Comparison of ENCODE assay signal across 1 cellular context in genomic region chr7:7188091-7188490, GRCh38.
TF ChIP-seq lines count a peak whose summit lies in the region.

No MANE protein-coding gene starts in this region.

TF ChIP-seq in HepG2, 621 proteins besides CTCF, POLR2A, EP300 and RAD21:
- TF ChIP-seq HNF4G (IDR thresholded peaks at IDR 0.05; ENCODE audit: borderline replicate concordance, low read depth, low read length), result no peak
- no peak for TF ChIP-seq HNF4G (CRISPR knock-in tag; IDR thresholded peaks at IDR 0.05; ENCODE audit: borderline replicate concordance, low read depth)
- no peak for TF ChIP-seq ZNF850 (CRISPR knock-in tag; conservative IDR thresholded peaks at IDR 0.05)
